18 cellular contexts compared by ENCODE assay signal in genomic region chr1:150415800-150416199, GRCh38.
"Had no signal": no experiment of that assay in that cellular context is flagged by ENCODE, and none has a peak within 500 bp of the region (broad histone marks: within the 10 kb centered on the region; RNA-seq: fewer than 3 reads in every experiment).

No MANE protein-coding gene starts in this region.

- H3K4me3 ChIP-seq: ascending aorta, breast epithelium, pancreas, sigmoid colon, spleen, tibial nerve, vagina had no signal

- H3K27me3 ChIP-seq: ascending aorta, breast epithelium, pancreas, sigmoid colon, spleen, tibial nerve, vagina had no signal

- H3K27me3 Mint-ChIP-seq: T-cell had no signal

- H3K9me3 ChIP-seq: ascending aorta, breast epithelium, pancreas, sigmoid colon, spleen, tibial nerve, vagina had no signal

- ATAC-seq: pancreas, T-cell had no signal

- H3K4me3 Mint-ChIP-seq: T-cell had no signal

- H3K4me1 ChIP-seq: ascending aorta, breast epithelium, vagina had no signal

- DNase-seq: activated CD4-positive, alpha-beta T cell treated with anti-CD3 and anti-CD28 coated beads for 1 hour; activated CD4-positive, alpha-beta T cell treated with anti-CD3 and anti-CD28 coated beads, Interleukin-2, amount 50 U/mL, for 48 hours; activated gamma-delta T cell treated with Interleukin-2 at 50 U/mL for 16 hours; dermis blood vessel endothelial cell; foreskin melanocyte; head of caudate nucleus; pancreas; sigmoid colon; spleen; stimulated activated CD4-positive, alpha-beta T cell treated with anti-CD3 and anti-CD28 coated beads, Interleukin-1b, Interleukin-23, amount 100 ng/mL, for 48 hours; substantia nigra; T-cell; T1000 had no signal

- H3K27ac ChIP-seq: ascending aorta, breast epithelium, epithelial cell of prostate, pancreas, sigmoid colon, spleen, tibial nerve, vagina had no signal

- FAIRE-seq: pancreas had no signal

- H3K9me3 Mint-ChIP-seq: T-cell had no signal

- H3K36me3 ChIP-seq: breast epithelium had no signal
